Comparison of ENCODE assay signal across 17 cellular contexts in the genomic region with DNA sequence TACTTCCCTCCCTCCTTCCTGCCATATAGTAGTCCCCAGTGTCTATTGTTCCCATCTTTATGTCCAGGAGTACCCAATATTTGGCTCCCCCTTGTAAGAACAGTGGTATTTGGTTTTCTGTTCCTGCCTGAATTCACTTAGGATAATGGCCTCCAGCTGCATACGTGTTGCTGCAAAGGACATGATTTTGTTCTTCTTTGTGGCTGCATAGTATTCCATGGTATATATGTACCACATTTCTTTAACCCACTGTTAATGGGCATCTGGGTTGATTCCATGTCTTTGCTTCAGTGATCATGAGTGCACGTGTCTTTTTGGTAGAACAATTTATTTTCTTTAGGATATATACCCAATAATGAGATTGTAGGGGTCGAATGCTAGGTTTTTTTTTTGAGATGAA. TPM values are rescaled to one million over a fixed set of nuclear protein-coding genes. Genes with fewer than 3 reads are reported as not detected.
DNase-seq lines count a peak whose midpoint lies in the region; ATAC-seq and TF ChIP-seq lines count a peak whose summit lies in the region.
"Had no signal": no experiment of that assay in that cellular context is flagged by ENCODE, and none has a peak within 500 bp of the region (broad histone marks: within the 10 kb centered on the region; RNA-seq: fewer than 3 reads in every experiment).

No MANE protein-coding gene starts in this region.

- no peak overlapping the region for H3K4me2 ChIP-seq in SK-N-SH
- H3K4me2 ChIP-seq: A549; BLaER1 treated with 17β-estradiol and CSF1 and Interleukin-3, amounts not matched to agents 10 nM and 100 nM had no signal

- peaks cover 9% of the 10 kb centered on the region for H3K9me3 Mint-ChIP-seq in nephron progenitor cell
- H3K9me3 Mint-ChIP-seq: CD4-positive, alpha-beta T cell; CD8-positive, alpha-beta T cell had no signal

- peaks cover 4 to 26% of the 10 kb centered on the region in 2 experiments; a peak in 2 of 4 replicates for H3K4me1 ChIP-seq in SK-N-SH (ENCODE audit: control insufficient read depth in 1 of 2, insufficient read depth in 2 of 2, low read depth in 1 of 2, low read length in 1 of 2)
- H3K4me1 ChIP-seq: Caco-2 had no signal

- H3K4me1 Mint-ChIP-seq in nephron progenitor cell: peaks cover 15% of the 10 kb centered on the region
- H3K4me1 Mint-ChIP-seq: B cell had no signal

- DNase-seq in SK-N-SH: no peak
- DNase-seq in nephron progenitor cell: no peak
- no peak for DNase-seq in nucleus accumbens (lab: John Stamatoyannopoulos, UW)
- no peak for DNase-seq in NCI-H146 (lab: John Stamatoyannopoulos, UW)
- DNase-seq: AML-193; Caco-2; Calu3; CD4-positive, alpha-beta T cell; CD8-positive, alpha-beta T cell; DMS79 treated with DMSO at 0.1 percent for 48 hours; GF-D8 had no signal

- H2AFZ ChIP-seq in SK-N-SH (ENCODE audit: low read depth): no peak overlapping the region

- no peak for TF ChIP-seq CTCF in SK-N-SH (IDR thresholded peaks at IDR 0.05)
- TF ChIP-seq CTCF in nephron progenitor cell (IDR thresholded peaks at IDR 0.05): no peak

- TF ChIP-seq EP300 in SK-N-SH (IDR thresholded peaks at IDR 0.05; ENCODE audit: borderline replicate concordance in 1 of 2, low read depth in 1 of 2, low read length in 1 of 2): no peak

- H3K36me3 Mint-ChIP-seq in nephron progenitor cell (ENCODE audit: low read depth): peaks cover 54% of the 10 kb centered on the region
- H3K36me3 Mint-ChIP-seq: CD8-positive, alpha-beta T cell had no signal

- no peaks in the 10 kb centered on the region for H3K27me3 Mint-ChIP-seq in nephron progenitor cell (ENCODE audit: low read depth, poor library complexity)
- H3K27me3 Mint-ChIP-seq: B cell; CD4-positive, alpha-beta T cell had no signal

- WGBS in SK-N-SH (ENCODE audit: low lambda C conversion rate): 99% methylated on average over 3 of the region's 3 CpGs

- H3K79me2 ChIP-seq in SK-N-SH (ENCODE audit: insufficient read depth): peaks cover 99% of the 10 kb centered on the region

- peak overlapping the region; percentile 85 for H3K27ac Mint-ChIP-seq in nephron progenitor cell
- H3K27ac Mint-ChIP-seq: B cell; CD4-positive, alpha-beta T cell; CD8-positive, alpha-beta T cell had no signal

- no peaks in the 10 kb centered on the region for H3K9me3 ChIP-seq in SK-N-SH
- H3K9me3 ChIP-seq: A549, Caco-2 had no signal

- no peak overlapping the region for H3K9ac ChIP-seq in SK-N-SH
- H3K9ac ChIP-seq: BLaER1 treated with 17β-estradiol and CSF1 and Interleukin-3, amounts not matched to agents 10 nM and 100 nM had no signal

- peaks cover 13% of the 10 kb centered on the region for H3F3A ChIP-seq in SK-N-SH (replicated peaks; ENCODE audit: insufficient read depth)

- no peak overlapping the region for H3K4me3 ChIP-seq in SK-N-SH (ENCODE audit: low read depth in 2 of 2, low read length in 1 of 2)
- H3K4me3 ChIP-seq: A549; BLaER1 treated with 17β-estradiol and CSF1 and Interleukin-3, amounts not matched to agents 10 nM and 100 nM had no signal

- POLR2A ChIA-PET in SK-N-SH (lab: Yijun Ruan, JAX): no interaction called here

- H3K36me3 ChIP-seq in SK-N-SH (replicated peaks in 1 of 2; ENCODE audit: control insufficient read depth in 1 of 2, insufficient read depth in 2 of 2, low read length in 1 of 2): peaks cover 0 to 32% of the 10 kb centered on the region in 2 experiments

- H4K20me1 ChIP-seq in SK-N-SH (ENCODE audit: insufficient read depth): peaks cover 96% of the 10 kb centered on the region

- no peak overlapping the region for H3K4me3 Mint-ChIP-seq in nephron progenitor cell
- H3K4me3 Mint-ChIP-seq: B cell; CD4-positive, alpha-beta T cell; CD8-positive, alpha-beta T cell had no signal

- H3K27me3 ChIP-seq in SK-N-SH (ENCODE audit: insufficient read depth): no peaks in the 10 kb centered on the region
- H3K27me3 ChIP-seq: BLaER1 treated with 17β-estradiol and CSF1 and Interleukin-3, amounts not matched to agents 10 nM and 100 nM had no signal

- CTCF ChIA-PET in SK-N-SH (lab: Yijun Ruan, JAX): no interaction called here

- no peak for ATAC-seq in SK-N-SH treated with all-trans-retinoic acid at 6 μM for 48 hours
- ATAC-seq: A549; CD8-positive, alpha-beta T cell had no signal

- H3K9me2 ChIP-seq in SK-N-SH: no peaks in the 10 kb centered on the region

- no peak overlapping the region for H3K27ac ChIP-seq in SK-N-SH (ENCODE audit: low read depth in 2 of 2, low read length in 1 of 2)
- H3K27ac ChIP-seq: 22Rv1; A549; BLaER1 treated with 17β-estradiol and CSF1 and Interleukin-3, amounts not matched to agents 10 nM and 100 nM; C4-2B had no signal

- no peak for TF ChIP-seq RAD21 in SK-N-SH (IDR thresholded peaks at IDR 0.05; ENCODE audit: low read length)

TF ChIP-seq in SK-N-SH treated with all-trans-retinoic acid at 6 μM for 48 hours, 23 proteins besides CTCF, POLR2A, EP300 and RAD21:
- TF ChIP-seq SNAI2 (CRISPR knock-in tag; IDR thresholded peaks at IDR 0.05): no peak
- no peak for TF ChIP-seq GLIS3 (CRISPR knock-in tag; IDR thresholded peaks at IDR 0.05)
- TF ChIP-seq, protein P1, sequence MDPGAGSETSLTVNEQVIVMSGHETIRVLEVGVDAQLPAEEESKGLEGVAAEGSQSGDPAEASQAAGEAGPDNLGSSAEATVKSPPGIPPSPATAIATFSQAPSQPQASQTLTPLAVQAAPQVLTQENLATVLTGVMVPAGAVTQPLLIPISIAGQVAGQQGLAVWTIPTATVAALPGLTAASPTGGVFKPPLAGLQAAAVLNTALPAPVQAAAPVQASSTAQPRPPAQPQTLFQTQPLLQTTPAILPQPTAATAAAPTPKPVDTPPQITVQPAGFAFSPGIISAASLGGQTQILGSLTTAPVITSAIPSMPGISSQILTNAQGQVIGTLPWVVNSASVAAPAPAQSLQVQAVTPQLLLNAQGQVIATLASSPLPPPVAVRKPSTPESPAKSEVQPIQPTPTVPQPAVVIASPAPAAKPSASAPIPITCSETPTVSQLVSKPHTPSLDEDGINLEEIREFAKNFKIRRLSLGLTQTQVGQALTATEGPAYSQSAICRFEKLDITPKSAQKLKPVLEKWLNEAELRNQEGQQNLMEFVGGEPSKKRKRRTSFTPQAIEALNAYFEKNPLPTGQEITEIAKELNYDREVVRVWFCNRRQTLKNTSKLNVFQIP (CRISPR knock-in tag; IDR thresholded peaks at IDR 0.05; ENCODE audit: borderline replicate concordance, low read depth): no peak
- TF ChIP-seq PPARA (CRISPR knock-in tag; IDR thresholded peaks at IDR 0.05; ENCODE audit: borderline replicate concordance): no peak
- 0 out of 2 replicates have a peak, but pooled peaks have one; percentile 33 for TF ChIP-seq ZNF8 (CRISPR knock-in tag; IDR thresholded peaks at IDR 0.05)
- no peak for TF ChIP-seq TOX (CRISPR knock-in tag; IDR thresholded peaks at IDR 0.05; ENCODE audit: borderline replicate concordance)

TF ChIP-seq in SK-N-SH, 30 proteins besides CTCF, POLR2A, EP300 and RAD21 (continues in another document):
- no peak for TF ChIP-seq TEAD4 (IDR thresholded peaks at IDR 0.05; ENCODE audit: borderline replicate concordance, insufficient read depth)
- TF ChIP-seq, protein P2, sequence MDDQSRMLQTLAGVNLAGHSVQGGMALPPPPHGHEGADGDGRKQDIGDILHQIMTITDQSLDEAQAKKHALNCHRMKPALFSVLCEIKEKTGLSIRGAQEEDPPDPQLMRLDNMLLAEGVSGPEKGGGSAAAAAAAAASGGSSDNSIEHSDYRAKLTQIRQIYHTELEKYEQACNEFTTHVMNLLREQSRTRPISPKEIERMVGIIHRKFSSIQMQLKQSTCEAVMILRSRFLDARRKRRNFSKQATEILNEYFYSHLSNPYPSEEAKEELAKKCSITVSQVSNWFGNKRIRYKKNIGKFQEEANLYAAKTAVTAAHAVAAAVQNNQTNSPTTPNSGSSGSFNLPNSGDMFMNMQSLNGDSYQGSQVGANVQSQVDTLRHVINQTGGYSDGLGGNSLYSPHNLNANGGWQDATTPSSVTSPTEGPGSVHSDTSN (IDR thresholded peaks at IDR 0.05): no peak
- no peak for TF ChIP-seq TAF1 (IDR thresholded peaks at IDR 0.05; ENCODE audit: borderline replicate concordance, low read depth, low read length)
- no peak for TF ChIP-seq JUND (IDR thresholded peaks at IDR 0.05)
- no peak for TF ChIP-seq NFIC (IDR thresholded peaks at IDR 0.05; ENCODE audit: borderline replicate concordance)
- TF ChIP-seq, protein P3, sequence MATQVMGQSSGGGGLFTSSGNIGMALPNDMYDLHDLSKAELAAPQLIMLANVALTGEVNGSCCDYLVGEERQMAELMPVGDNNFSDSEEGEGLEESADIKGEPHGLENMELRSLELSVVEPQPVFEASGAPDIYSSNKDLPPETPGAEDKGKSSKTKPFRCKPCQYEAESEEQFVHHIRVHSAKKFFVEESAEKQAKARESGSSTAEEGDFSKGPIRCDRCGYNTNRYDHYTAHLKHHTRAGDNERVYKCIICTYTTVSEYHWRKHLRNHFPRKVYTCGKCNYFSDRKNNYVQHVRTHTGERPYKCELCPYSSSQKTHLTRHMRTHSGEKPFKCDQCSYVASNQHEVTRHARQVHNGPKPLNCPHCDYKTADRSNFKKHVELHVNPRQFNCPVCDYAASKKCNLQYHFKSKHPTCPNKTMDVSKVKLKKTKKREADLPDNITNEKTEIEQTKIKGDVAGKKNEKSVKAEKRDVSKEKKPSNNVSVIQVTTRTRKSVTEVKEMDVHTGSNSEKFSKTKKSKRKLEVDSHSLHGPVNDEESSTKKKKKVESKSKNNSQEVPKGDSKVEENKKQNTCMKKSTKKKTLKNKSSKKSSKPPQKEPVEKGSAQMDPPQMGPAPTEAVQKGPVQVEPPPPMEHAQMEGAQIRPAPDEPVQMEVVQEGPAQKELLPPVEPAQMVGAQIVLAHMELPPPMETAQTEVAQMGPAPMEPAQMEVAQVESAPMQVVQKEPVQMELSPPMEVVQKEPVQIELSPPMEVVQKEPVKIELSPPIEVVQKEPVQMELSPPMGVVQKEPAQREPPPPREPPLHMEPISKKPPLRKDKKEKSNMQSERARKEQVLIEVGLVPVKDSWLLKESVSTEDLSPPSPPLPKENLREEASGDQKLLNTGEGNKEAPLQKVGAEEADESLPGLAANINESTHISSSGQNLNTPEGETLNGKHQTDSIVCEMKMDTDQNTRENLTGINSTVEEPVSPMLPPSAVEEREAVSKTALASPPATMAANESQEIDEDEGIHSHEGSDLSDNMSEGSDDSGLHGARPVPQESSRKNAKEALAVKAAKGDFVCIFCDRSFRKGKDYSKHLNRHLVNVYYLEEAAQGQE (IDR thresholded peaks at IDR 0.05; ENCODE audit: low read depth, low read length): no peak
- TF ChIP-seq EZH2phosphoT487 (IDR thresholded peaks at IDR 0.05; ENCODE audit: borderline replicate concordance, low read depth): no peak
- TF ChIP-seq GABPA (IDR thresholded peaks at IDR 0.05; ENCODE audit: low read depth): no peak
- TF ChIP-seq POLR2AphosphoS5 (IDR thresholded peaks at IDR 0.05; ENCODE audit: low read depth, low read length): no peak

RNA-seq across cellular contexts. Expression of a gene that starts 19.3 kb away (rescaled TPM):
- 4.3 and 4.4 TPM in 2 replicates for polyA plus RNA-seq in SK-N-SH (2012; rRNA removed)
- 6.6 and 7.7 TPM in 2 replicates for polyA plus RNA-seq in SK-N-SH (2012; cell fraction: cytosol; rRNA removed)
- polyA plus RNA-seq in SK-N-SH (2012; cell fraction: nucleus; rRNA removed): 2.8 and 6.0 TPM in 2 replicates
